Comparison of ENCODE assay signal across 1 cellular context in the genomic region with DNA sequence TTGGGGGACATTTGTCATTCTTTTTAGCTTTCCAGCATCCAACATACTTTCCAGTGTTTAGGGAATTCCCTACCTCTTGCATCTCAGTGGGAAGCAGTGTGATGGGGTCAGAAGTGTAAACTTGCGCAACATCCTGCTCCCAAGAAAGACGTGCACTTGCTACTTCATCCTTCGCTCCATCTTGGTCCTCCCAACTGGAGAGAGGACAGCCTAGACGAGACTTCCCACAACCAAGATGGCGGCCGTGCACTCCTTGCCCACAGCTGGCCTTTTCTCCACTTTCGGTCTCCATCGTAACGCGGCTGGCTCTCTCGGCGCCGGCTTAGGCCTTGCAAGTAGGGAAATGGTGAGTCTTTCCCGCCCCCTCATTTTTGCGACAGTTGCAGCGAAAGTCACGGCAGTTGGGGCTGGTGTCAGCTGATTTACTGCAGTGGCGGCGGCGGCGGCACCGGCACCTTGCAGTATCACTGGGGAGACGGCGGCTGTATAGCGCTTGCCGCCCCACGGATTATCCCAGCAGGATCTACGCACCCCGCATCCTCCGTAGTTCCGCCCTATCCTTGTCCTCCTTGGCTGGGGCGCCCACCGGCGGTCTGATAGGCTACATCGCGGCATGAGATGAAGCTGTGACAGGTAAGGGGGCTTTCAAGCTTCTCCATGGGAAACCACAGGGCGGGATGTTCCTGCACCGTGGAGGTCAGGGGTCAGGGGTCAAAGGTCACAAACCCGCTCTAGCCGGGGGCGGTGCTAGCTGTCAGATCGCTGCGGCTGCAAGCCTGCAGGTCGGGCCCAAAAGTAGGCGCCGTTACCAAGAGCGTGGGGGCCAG.
TF ChIP-seq lines count a peak whose summit lies in the region.

TSS of gene WDR7 (plus strand) at position 416 of the 827 bp plus-strand sequence. CDS start 21,157 bp downstream, outside the sequence.

TF ChIP-seq in GM12878, 131 proteins besides CTCF, POLR2A, EP300 and RAD21 (continued from another document and continues in another):
- TF ChIP-seq ZNF592 (IDR thresholded peaks at IDR 0.05) (no peak), SUZ12 (IDR thresholded peaks at IDR 0.05; ENCODE audit: unreplicated experiment) (no peak), EED (IDR thresholded peaks at IDR 0.05; ENCODE audit: low read depth) (peak; percentile 46), ZSCAN29 (IDR thresholded peaks at IDR 0.05) (no peak), MTA3 (IDR thresholded peaks at IDR 0.05; ENCODE audit: borderline replicate concordance, low read length) (no peak), BCL3 (IDR thresholded peaks at IDR 0.05; ENCODE audit: borderline replicate concordance, insufficient read depth, low read depth, low read length, poor library complexity, severe bottlenecking) (no peak), SMAD5 (IDR thresholded peaks at IDR 0.05; ENCODE audit: low read depth) (no peak), RB1 (IDR thresholded peaks at IDR 0.05; ENCODE audit: borderline replicate concordance) (0 out of 2 replicates have a peak, but pooled peaks have one; percentile 27), GABPA (IDR thresholded peaks at IDR 0.05; ENCODE audit: low read depth) (no peak; the same call in 1 of the 2 replicates), HCFC1 (IDR thresholded peaks at IDR 0.05; ENCODE audit: low read length) (peak; percentile 80), NR2C1 (IDR thresholded peaks at IDR 0.05) (peak; percentile 98), CREB1 (IDR thresholded peaks at IDR 0.05; ENCODE audit: low read depth) (peak; percentile 71; the same call in 1 of the 2 replicates), RUNX3 (IDR thresholded peaks at IDR 0.05; ENCODE audit: low read length) (peak; percentile 51), ATF7 (IDR thresholded peaks at IDR 0.05; ENCODE audit: low read depth) (peak; percentile 55; the same call in 1 of the 2 replicates), SUPT20H (IDR thresholded peaks at IDR 0.05; ENCODE audit: borderline replicate concordance, control insufficient read depth, low read depth, low read length) (no peak), BRCA1 (IDR thresholded peaks at IDR 0.05; ENCODE audit: low read depth, low read length) (no peak), REST (IDR thresholded peaks at IDR 0.05; ENCODE audit: low read depth, low read length) (no peak), NR2C2 (IDR thresholded peaks at IDR 0.05; ENCODE audit: borderline replicate concordance, control insufficient read depth, insufficient read length, low read depth) (peak; percentile 94), HDAC2 (IDR thresholded peaks at IDR 0.05) (no peak), PAX8 (IDR thresholded peaks at IDR 0.05) (no peak; the same call in 1 of the 2 replicates), PRDM15 (CRISPR knock-in tag; IDR thresholded peaks at IDR 0.05) (no peak), USF1 (IDR thresholded peaks at IDR 0.05; ENCODE audit: borderline replicate concordance, extremely low read length, insufficient read depth, low read depth, low read length) (peak; percentile 32), EGR1 (IDR thresholded peaks at IDR 0.05; ENCODE audit: borderline replicate concordance in 1 of 2, low read depth in 2 of 2, low read length in 2 of 2) (peak; percentile 58 to 96), BMI1 (IDR thresholded peaks at IDR 0.05; ENCODE audit: borderline replicate concordance) (no peak), IRF3 (IDR thresholded peaks at IDR 0.05) (0 out of 2 replicates have a peak, but pooled peaks have one; percentile 44), CHD2 (IDR thresholded peaks at IDR 0.05; ENCODE audit: borderline replicate concordance, low read depth, low read length) (no peak), ZNF384 (IDR thresholded peaks at IDR 0.05; ENCODE audit: borderline replicate concordance, low read depth, low read length) (no peak), MTA2 (IDR thresholded peaks at IDR 0.05; ENCODE audit: low read depth) (peak; percentile 90), SPI1 (IDR thresholded peaks at IDR 0.05; ENCODE audit: borderline replicate concordance, insufficient read depth, low read depth, low read length) (no peak), IKZF2 (IDR thresholded peaks at IDR 0.05) (peak; percentile 30 to 66; a peak in 3 of 4 replicates), ELK1 (IDR thresholded peaks at IDR 0.05; ENCODE audit: low read depth, low read length) (no peak), TBL1XR1 (IDR thresholded peaks at IDR 0.05; ENCODE audit: low read depth, low read length) (no peak), ZNF217 (IDR thresholded peaks at IDR 0.05) (no peak), TCF7 (IDR thresholded peaks at IDR 0.05; ENCODE audit: borderline replicate concordance) (no peak), ZNF274 (IDR thresholded peaks at IDR 0.05; ENCODE audit: insufficient read depth, insufficient read length) (no peak), SMAD1 (IDR thresholded peaks at IDR 0.05; ENCODE audit: low read depth, partially characterized antibody) (no peak), FOS (IDR thresholded peaks at IDR 0.05; ENCODE audit: borderline replicate concordance, extremely low read depth, insufficient read length) (no peak), SMARCA5 (IDR thresholded peaks at IDR 0.05) (no peak)
- TF ChIP-seq, protein P1, sequence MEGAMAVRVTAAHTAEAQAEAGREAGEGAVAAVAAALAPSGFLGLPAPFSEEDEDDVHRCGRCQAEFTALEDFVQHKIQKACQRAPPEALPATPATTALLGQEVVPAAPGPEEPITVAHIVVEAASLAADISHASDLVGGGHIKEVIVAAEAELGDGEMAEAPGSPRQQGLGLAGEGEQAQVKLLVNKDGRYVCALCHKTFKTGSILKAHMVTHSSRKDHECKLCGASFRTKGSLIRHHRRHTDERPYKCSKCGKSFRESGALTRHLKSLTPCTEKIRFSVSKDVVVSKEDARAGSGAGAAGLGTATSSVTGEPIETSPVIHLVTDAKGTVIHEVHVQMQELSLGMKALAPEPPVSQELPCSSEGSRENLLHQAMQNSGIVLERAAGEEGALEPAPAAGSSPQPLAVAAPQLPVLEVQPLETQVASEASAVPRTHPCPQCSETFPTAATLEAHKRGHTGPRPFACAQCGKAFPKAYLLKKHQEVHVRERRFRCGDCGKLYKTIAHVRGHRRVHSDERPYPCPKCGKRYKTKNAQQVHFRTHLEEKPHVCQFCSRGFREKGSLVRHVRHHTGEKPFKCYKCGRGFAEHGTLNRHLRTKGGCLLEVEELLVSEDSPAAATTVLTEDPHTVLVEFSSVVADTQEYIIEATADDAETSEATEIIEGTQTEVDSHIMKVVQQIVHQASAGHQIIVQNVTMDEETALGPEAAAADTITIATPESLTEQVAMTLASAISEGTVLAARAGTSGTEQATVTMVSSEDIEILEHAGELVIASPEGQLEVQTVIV (IDR thresholded peaks at IDR 0.05; ENCODE audit: borderline replicate concordance, partially characterized antibody): peak; percentile 99
